Comparison of ENCODE assay signal across 18 cellular contexts in genomic region chr13:66543780-66544179, GRCh38.
A peak's percentile ranks its signal among the peaks of the same experiment; 100 is the strongest.
DNase-seq lines count a peak whose midpoint lies in the region; ATAC-seq, FAIRE-seq and TF ChIP-seq lines count a peak whose summit lies in the region.
"Had no signal": no experiment of that assay in that cellular context is flagged by ENCODE, and none has a peak within 500 bp of the region (broad histone marks: within the 10 kb centered on the region; RNA-seq: fewer than 3 reads in every experiment).

No MANE protein-coding gene starts in this region.

- H3K36me3 ChIP-seq in Karpas-422 (ENCODE audit: insufficient read depth, low read length) (no peaks in the 10 kb centered on the region), GM12878 (ENCODE audit: control insufficient read depth in 2 of 2, insufficient read depth in 2 of 2, low read length in 1 of 2) (no peaks in the 10 kb centered on the region)
- H3K36me3 ChIP-seq: colonic mucosa, uterus had no signal

- POLR2A ChIA-PET in GM12878 (lab: Charles Lee) = no interaction called here

- TF ChIP-seq CTCF in 22Rv1 (IDR thresholded peaks at IDR 0.05) (peak; percentile 67), GM12878 (IDR thresholded peaks at IDR 0.05 in 2 of 3, conservative IDR thresholded peaks at IDR 0.05 in 1 of 3; ENCODE audit: control insufficient read depth in 2 of 3, extremely low read depth in 1 of 3, insufficient read depth in 1 of 3, low read depth in 3 of 3, low read length in 3 of 3) (peak in 1 of 3 experiments; percentile 28; a peak in 2 of 6 replicates)

- CTCF ChIA-PET in GM12878 (lab: Yijun Ruan, JAX) = interaction anchor here (0.7 to 0.9 kb wide), 2 partner anchors 13 to 356 kb away, joined by 3 read pairs; no protein-coding TSS in a partner anchor

- BruUV-seq in GM12878 (replicated peaks; lab: Mats Ljungman, UMichigan) = no TSS peak

- no peak for DNase-seq in Karpas-422
- DNase-seq in GM12878 (ENCODE audit: low read depth, low spot score) = no peak
- DNase-seq in SW480 (ENCODE audit: low spot score) = no peak
- DNase-seq in NCI-H2171 treated with DMSO at 0.1 percent for 48 hours (lab: John Stamatoyannopoulos, UW) = no peak
- no peak for DNase-seq in GOT3 (lab: John Stamatoyannopoulos, UW)
- DNase-seq: activated B cell treated with CpG ODN at 0.5 μM for 24 hours; activated naive CD8-positive, alpha-beta T cell treated with anti-CD3 and anti-CD28 coated beads, Interleukin-2, amount 50 U/mL, for 24 hours; activated T-cell treated with anti-CD3 and anti-CD28 coated beads for 4 hours; colonic mucosa; DMS79 treated with DMSO at 0.1 percent for 48 hours; NCI-H1092; SIG-M5; stimulated activated CD4-positive, alpha-beta T cell treated with anti-CD3 and anti-CD28 coated beads, Interleukin-2, amount 100 ng/mL, for 48 hours; stimulated activated naive B cell treated with anti-CD40 and anti-IgM and Interleukin-4, amounts not matched to agents 10 μg/mL and 1 μg/mL and 100 μg/mL, for 72 hours; uterus had no signal

- no peaks in the 10 kb centered on the region for H3K79me2 ChIP-seq in Karpas-422 (ENCODE audit: low read length)
- no peaks in the 10 kb centered on the region for H3K79me2 ChIP-seq in GM12878 (ENCODE audit: control insufficient read depth, insufficient read depth, low read length)

- no peaks in the 10 kb centered on the region for H3K9me2 ChIP-seq in Karpas-422 (replicated peaks; ENCODE audit: insufficient read depth, low read length)

- no peak for TF ChIP-seq EP300 in GM12878 (IDR thresholded peaks at IDR 0.05; ENCODE audit: borderline replicate concordance in 1 of 2, control insufficient read depth in 1 of 2, low read depth in 2 of 2, low read length in 2 of 2)

- TF ChIP-seq RAD21 in GM12878 (IDR thresholded peaks at IDR 0.05; ENCODE audit: insufficient read depth, low read depth, low read length) = no peak

- WGBS in GM12878 (ENCODE audit: insufficient coverage, insufficient replicate concordance, low lambda C conversion rate, missing lambda C conversion rate) = 63% methylated on average over 1 of the region's 1 CpG

- TF ChIP-seq POLR2A in GM12878 (IDR thresholded peaks at IDR 0.05; ENCODE audit: low read depth, low read length) = no peak

- H3K4me1 ChIP-seq in Karpas-422 (ENCODE audit: low read length) (no peaks in the 10 kb centered on the region), GM12878 (ENCODE audit: control insufficient read depth, insufficient read depth, low read length) (no peaks in the 10 kb centered on the region)
- H3K4me1 ChIP-seq: colonic mucosa, uterus had no signal

- peak; percentile 44 for ATAC-seq in GM18861 (IDR thresholded peaks at IDR 0.05; ENCODE audit: unreplicated experiment)
- ATAC-seq in GM12878 = peak; percentile 64
- no peak for ATAC-seq in HG02678 (IDR thresholded peaks at IDR 0.05; ENCODE audit: unreplicated experiment)
- ATAC-seq: activated naive CD8-positive, alpha-beta T cell treated with anti-CD3 and anti-CD28 coated beads, Interleukin-2, amount 50 U/mL, for 24 hours had no signal

- FAIRE-seq in GM12878 (lab: Jason Lieb, UNC) = no peak

- 0 out of 2 replicates have a peak overlapping the region, but pooled peaks have one; percentile 57 for H2AFZ ChIP-seq in Karpas-422 (ENCODE audit: low read length)
- H2AFZ ChIP-seq in GM12878 (ENCODE audit: control insufficient read depth, low read depth, low read length) = no peak overlapping the region

- H3K9me3 ChIP-seq in Karpas-422 (ENCODE audit: low read length) (peaks cover 5% of the 10 kb centered on the region), GM12878 (replicated peaks; ENCODE audit: control insufficient read depth, insufficient read depth, low read length) (no peaks in the 10 kb centered on the region)
- H3K9me3 ChIP-seq: colonic mucosa, uterus had no signal

- H3K4me2 ChIP-seq in Karpas-422 (ENCODE audit: low read depth, low read length, poor library complexity, severe bottlenecking) (no peak overlapping the region), GM12878 (ENCODE audit: control insufficient read depth, insufficient read depth) (no peak overlapping the region)

- intact Hi-C loops in GM12878 (cut with micrococcal nuclease; ENCODE audit: unreplicated experiment) = loop anchor here (10.0 kb wide), 1 partner anchor 691 kb away; the partner anchor contains the start of gene PCDH9

- H4K20me1 ChIP-seq in Karpas-422 (ENCODE audit: insufficient read depth, low read depth, low read length) (no peaks in the 10 kb centered on the region), GM12878 (ENCODE audit: control insufficient read depth, insufficient read depth) (no peaks in the 10 kb centered on the region)

- H3K9ac ChIP-seq in Karpas-422 (ENCODE audit: low read length) = no peak overlapping the region
- no peak overlapping the region for H3K9ac ChIP-seq in GM12878 (ENCODE audit: control insufficient read depth, insufficient read depth, low read length)

- in situ Hi-C loops in GM12878 (cut with MboI) = no loop called here

- H3K27me3 ChIP-seq in Karpas-422 (ENCODE audit: low read length) (no peaks in the 10 kb centered on the region), GM12878 (replicated peaks in 1 of 2; ENCODE audit: control insufficient read depth in 2 of 2, insufficient read depth in 2 of 2, low read length in 1 of 2) (no peaks in the 10 kb centered on the region)
- H3K27me3 ChIP-seq: colonic mucosa, uterus had no signal

- H3K4me3 ChIP-seq in Karpas-422 (ENCODE audit: low read length) = no peak overlapping the region
- no peak overlapping the region for H3K4me3 ChIP-seq in GM12878
- H3K4me3 ChIP-seq: colonic mucosa, uterus had no signal

- RAD21 ChIA-PET in GM12878 (lab: Charles Lee; ENCODE audit: unreplicated experiment) = no interaction called here

- SMC1A ChIA-PET in GM12878 (lab: Charles Lee; ENCODE audit: uncharacterized antibody, unreplicated experiment) = no interaction called here

- peak overlapping the region; percentile 64 for H3K27ac ChIP-seq in 22Rv1
- H3K27ac ChIP-seq in Karpas-422 (ENCODE audit: low read length) = no peak overlapping the region
- H3K27ac ChIP-seq in GM12878 (ENCODE audit: control insufficient read depth, insufficient read depth) = no peak overlapping the region
- H3K27ac ChIP-seq: colonic mucosa, uterus had no signal

TF ChIP-seq in GM12878, 131 proteins besides CTCF, POLR2A, EP300 and RAD21 (continues in another document):
- TF ChIP-seq ZBTB11 (CRISPR knock-in tag; IDR thresholded peaks at IDR 0.05) = no peak
- no peak for TF ChIP-seq ZNF274 (IDR thresholded peaks at IDR 0.05; ENCODE audit: insufficient read depth, insufficient read length)
- TF ChIP-seq ZBED1 (IDR thresholded peaks at IDR 0.05; ENCODE audit: borderline replicate concordance) = no peak
- TF ChIP-seq, protein P1, sequence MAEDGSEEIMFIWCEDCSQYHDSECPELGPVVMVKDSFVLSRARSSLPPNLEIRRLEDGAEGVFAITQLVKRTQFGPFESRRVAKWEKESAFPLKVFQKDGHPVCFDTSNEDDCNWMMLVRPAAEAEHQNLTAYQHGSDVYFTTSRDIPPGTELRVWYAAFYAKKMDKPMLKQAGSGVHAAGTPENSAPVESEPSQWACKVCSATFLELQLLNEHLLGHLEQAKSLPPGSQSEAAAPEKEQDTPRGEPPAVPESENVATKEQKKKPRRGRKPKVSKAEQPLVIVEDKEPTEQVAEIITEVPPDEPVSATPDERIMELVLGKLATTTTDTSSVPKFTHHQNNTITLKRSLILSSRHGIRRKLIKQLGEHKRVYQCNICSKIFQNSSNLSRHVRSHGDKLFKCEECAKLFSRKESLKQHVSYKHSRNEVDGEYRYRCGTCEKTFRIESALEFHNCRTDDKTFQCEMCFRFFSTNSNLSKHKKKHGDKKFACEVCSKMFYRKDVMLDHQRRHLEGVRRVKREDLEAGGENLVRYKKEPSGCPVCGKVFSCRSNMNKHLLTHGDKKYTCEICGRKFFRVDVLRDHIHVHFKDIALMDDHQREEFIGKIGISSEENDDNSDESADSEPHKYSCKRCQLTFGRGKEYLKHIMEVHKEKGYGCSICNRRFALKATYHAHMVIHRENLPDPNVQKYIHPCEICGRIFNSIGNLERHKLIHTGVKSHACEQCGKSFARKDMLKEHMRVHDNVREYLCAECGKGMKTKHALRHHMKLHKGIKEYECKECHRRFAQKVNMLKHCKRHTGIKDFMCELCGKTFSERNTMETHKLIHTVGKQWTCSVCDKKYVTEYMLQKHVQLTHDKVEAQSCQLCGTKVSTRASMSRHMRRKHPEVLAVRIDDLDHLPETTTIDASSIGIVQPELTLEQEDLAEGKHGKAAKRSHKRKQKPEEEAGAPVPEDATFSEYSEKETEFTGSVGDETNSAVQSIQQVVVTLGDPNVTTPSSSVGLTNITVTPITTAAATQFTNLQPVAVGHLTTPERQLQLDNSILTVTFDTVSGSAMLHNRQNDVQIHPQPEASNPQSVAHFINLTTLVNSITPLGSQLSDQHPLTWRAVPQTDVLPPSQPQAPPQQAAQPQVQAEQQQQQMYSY (CRISPR knock-in tag; IDR thresholded peaks at IDR 0.05) = no peak
- TF ChIP-seq WRNIP1 (IDR thresholded peaks at IDR 0.05; ENCODE audit: borderline replicate concordance, low read depth, low read length) = no peak
- no peak for TF ChIP-seq SP1 (IDR thresholded peaks at IDR 0.05; ENCODE audit: low read depth, low read length)
- TF ChIP-seq SMC3 (IDR thresholded peaks at IDR 0.05; ENCODE audit: borderline replicate concordance, low read length) = no peak
- no peak for TF ChIP-seq CHD1 (IDR thresholded peaks at IDR 0.05; ENCODE audit: low read depth, low read length)
- no peak for TF ChIP-seq RBBP5 (conservative IDR thresholded peaks at IDR 0.05)
